Comparison of ENCODE assay signal across 17 cellular contexts in genomic region chr16:51759329-51759728, GRCh38.
A peak's percentile ranks its signal among the peaks of the same experiment; 100 is the strongest.
DNase-seq lines count a peak whose midpoint lies in the region; ATAC-seq and TF ChIP-seq lines count a peak whose summit lies in the region.
"Had no signal": no experiment of that assay in that cellular context is flagged by ENCODE, and none has a peak within 500 bp of the region (broad histone marks: within the 10 kb centered on the region; RNA-seq: fewer than 3 reads in every experiment).

No MANE protein-coding gene starts in this region.

- H3K36me3 ChIP-seq in neural progenitor cell: no peaks in the 10 kb centered on the region

- no peak overlapping the region for H3K9ac ChIP-seq in neural progenitor cell

- no peaks in the 10 kb centered on the region for H3K27me3 ChIP-seq in neural progenitor cell

- no peak overlapping the region for H2AFZ ChIP-seq in neural progenitor cell (replicated peaks)

- ATAC-seq in HG02852 (IDR thresholded peaks at IDR 0.05; ENCODE audit: unreplicated experiment): no peak

- H3K36me3 Mint-ChIP-seq in neural progenitor cell: no peaks in the 10 kb centered on the region
- H3K36me3 Mint-ChIP-seq: CD14-positive monocyte had no signal

- no peaks in the 10 kb centered on the region for H3K79me2 ChIP-seq in neural progenitor cell (ENCODE audit: low read depth)

- H3K27me3 Mint-ChIP-seq in neural progenitor cell (ENCODE audit: insufficient read depth, low read depth): no peaks in the 10 kb centered on the region

- H3K9me3 ChIP-seq in neural progenitor cell (ENCODE audit: low read depth): no peaks in the 10 kb centered on the region

- no peak for TF ChIP-seq CTCF in neural progenitor cell (IDR thresholded peaks at IDR 0.05)

- H3F3A ChIP-seq in neural progenitor cell (ENCODE audit: low read depth): peaks cover 22% of the 10 kb centered on the region

- no peak overlapping the region for H3K4me3 Mint-ChIP-seq in neural progenitor cell
- H3K4me3 Mint-ChIP-seq: CD14-positive monocyte, H9 had no signal

- H3K4me1 Mint-ChIP-seq in neural progenitor cell: peaks cover 60% of the 10 kb centered on the region

- no peak overlapping the region for H3K4me3 ChIP-seq in neural progenitor cell

- no peak overlapping the region for H3K27ac Mint-ChIP-seq in neural progenitor cell
- H3K27ac Mint-ChIP-seq: CD14-positive monocyte, H9 had no signal

- peak overlapping the region; percentile 53 for H3K4me2 ChIP-seq in neural progenitor cell

- H4K20me1 ChIP-seq in neural progenitor cell (ENCODE audit: low read depth): no peaks in the 10 kb centered on the region

- H3K9me3 Mint-ChIP-seq in neural progenitor cell: no peaks in the 10 kb centered on the region
- H3K9me3 Mint-ChIP-seq: CD14-positive monocyte, H9 had no signal

- peak; percentile 59 for DNase-seq in DMS 273 treated with DMSO at 0.1 percent for 48 hours (lab: John Stamatoyannopoulos, UW)
- DNase-seq in NCI-H774 (lab: John Stamatoyannopoulos, UW): peak; percentile 50
- peak; percentile 3 for DNase-seq in astrocyte of the hippocampus (ENCODE audit: low read depth, low spot score)
- no peak for DNase-seq in neural progenitor cell (ENCODE audit: low spot score)
- DNase-seq in DMS79 treated with DMSO at 0.1 percent for 48 hours (lab: John Stamatoyannopoulos, UW): no peak
- DNase-seq in NCI-H1048 (lab: John Stamatoyannopoulos, UW): no peak
- DNase-seq: ACHN, H9, KG1, MV-4-11, NCI-H1436, NCI-H1930, NCI-H226, NCI-H524, SHP77 treated with DMSO at 0.1 percent for 48 hours had no signal

- H3K27ac ChIP-seq in neural progenitor cell: no peak overlapping the region

- H3K4me1 ChIP-seq in neural progenitor cell: peaks cover 89% of the 10 kb centered on the region

Comparison
In these comparisons a context has a peak if more than half of its experiments do, and no peak if none do; other contexts are left out.
1. DNase-seq: peak in DMS 273 treated with DMSO at 0.1 percent for 48 hours (single experiment), NCI-H774 (single experiment) and astrocyte of the hippocampus (single experiment); none in neural progenitor cell (single experiment), DMS79 treated with DMSO at 0.1 percent for 48 hours (single experiment) and NCI-H1048 (single experiment).